In the genomic region with DNA sequence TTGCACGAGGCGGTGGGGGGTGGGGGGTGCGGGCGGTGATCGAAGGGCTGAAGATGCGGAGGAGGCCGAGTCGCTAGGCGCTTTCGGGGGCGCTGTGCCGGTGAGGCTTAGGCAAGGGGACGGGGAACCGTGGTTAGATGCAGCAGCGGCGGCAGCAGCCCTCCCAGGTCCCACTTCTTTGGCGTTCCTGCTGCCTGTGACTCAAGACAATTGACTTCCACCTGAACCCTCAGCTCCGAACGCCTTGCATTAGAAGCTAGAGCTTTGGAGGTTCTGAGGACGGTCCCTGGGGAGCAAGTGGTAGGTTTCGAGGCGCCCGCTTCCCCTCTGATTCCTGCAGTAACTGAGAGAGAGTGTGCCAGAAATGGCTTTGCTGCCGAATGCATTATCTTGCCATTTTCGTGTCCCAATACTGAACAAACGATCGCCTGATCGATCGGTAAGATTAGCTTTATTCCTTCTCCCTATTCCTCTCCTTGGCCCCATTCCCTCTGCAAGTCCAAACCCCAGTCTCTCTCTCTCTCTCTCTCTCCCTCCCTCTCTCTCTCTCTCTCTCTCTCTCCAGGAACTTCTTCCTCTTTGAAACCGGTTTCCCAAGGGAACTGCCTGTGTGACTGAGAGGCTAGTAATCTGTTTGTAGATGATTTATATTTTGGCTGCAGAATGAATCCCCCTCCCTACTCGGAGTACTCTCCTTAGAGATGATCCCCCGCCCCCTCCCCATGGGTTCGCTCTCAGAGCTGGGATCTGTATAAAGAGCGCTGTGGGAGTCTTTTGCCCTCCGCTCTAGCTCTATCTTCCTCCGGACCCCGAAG, we compare ENCODE assay signal across 8 cellular contexts. TPM values are rescaled to one million over a fixed set of nuclear protein-coding genes. Genes with fewer than 3 reads are reported as not detected.
A peak's percentile ranks its signal among the peaks of the same experiment; 100 is the strongest.
DNase-seq lines count a peak whose midpoint lies in the region; ATAC-seq and TF ChIP-seq lines count a peak whose summit lies in the region.
"Had no signal": no experiment of that assay in that cellular context is flagged by ENCODE, and none has a peak within 500 bp of the region (broad histone marks: within the 10 kb centered on the region; RNA-seq: fewer than 3 reads in every experiment).

No MANE protein-coding gene starts in this region.

- H3K4me1 ChIP-seq in mammary epithelial cell (ENCODE audit: insufficient read depth, low read length) (peaks cover 6% of the 10 kb centered on the region), thyroid gland (peaks cover 0 to 3% of the 10 kb centered on the region in 2 donors)

- in situ Hi-C loops in mammary epithelial cell (cut with MboI; ENCODE audit: low sequenced_read_pairs in 2 of 2): no loop called here

- H3K36me3 ChIP-seq in mammary epithelial cell (ENCODE audit: insufficient read depth, low read length): no peaks in the 10 kb centered on the region
- H3K36me3 ChIP-seq in thyroid gland: no peaks in the 10 kb centered on the region

- no peak overlapping the region for H3K9ac ChIP-seq in mammary epithelial cell (ENCODE audit: insufficient read depth, low read length)

- CTCF ChIA-PET in mammary epithelial cell (lab: Charles Lee; ENCODE audit: low non-redundant PET): no interaction called here

- H3K79me2 ChIP-seq in mammary epithelial cell (ENCODE audit: insufficient read depth, low read length): no peaks in the 10 kb centered on the region

- no peaks in the 10 kb centered on the region for H4K20me1 ChIP-seq in mammary epithelial cell (ENCODE audit: insufficient read depth, low read length)

- H3K4me2 ChIP-seq in mammary epithelial cell (ENCODE audit: insufficient read depth, low read depth, low read length): peak overlapping the region; percentile 74

- H3K4me3 ChIP-seq in mammary epithelial cell (replicated peaks in 1 of 3; ENCODE audit: insufficient read depth in 1 of 3, low read depth in 2 of 3, low read length in 3 of 3): peak overlapping the region in 2 of 3 experiments; percentile 1 to 16
- peak overlapping the region in 2 of 3 donors; percentile 5 to 20 for H3K4me3 ChIP-seq in thyroid gland (replicated peaks in 1 of 3)

- ATAC-seq in GM21717 (IDR thresholded peaks at IDR 0.05; ENCODE audit: unreplicated experiment): peak; percentile 62
- ATAC-seq in GM19324 (IDR thresholded peaks at IDR 0.05; ENCODE audit: low FRiP score, unreplicated experiment): no peak
- no peak for ATAC-seq in GM18873 (IDR thresholded peaks at IDR 0.05; ENCODE audit: low FRiP score, unreplicated experiment)

- 4% methylated on average over 13 of the region's 37 CpGs for WGBS in mammary epithelial cell (ENCODE audit: low coverage, missing lambda C conversion rate)
- 1 to 3% methylated on average over 32 to 36 of the region's 37 CpGs for WGBS in thyroid gland, 2 donors

- H3K9me3 ChIP-seq in mammary epithelial cell (replicated peaks; ENCODE audit: insufficient read depth, low read length) (no peaks in the 10 kb centered on the region), thyroid gland (no peaks in the 10 kb centered on the region)

- TF ChIP-seq POLR2A in thyroid gland (IDR thresholded peaks at IDR 0.05): no peak

- peak overlapping the region; percentile 63 for H2AFZ ChIP-seq in mammary epithelial cell (ENCODE audit: low read depth, low read length)

- DNase-seq in NCI-H2107 (lab: John Stamatoyannopoulos, UW) (peak; percentile 25), mammary epithelial cell (peak; percentile 20), kidney glomerular epithelial cell (lab: John Stamatoyannopoulos, UW) (peak; percentile 11), thyroid gland (no peak)

- H3K27me3 ChIP-seq in mammary epithelial cell (ENCODE audit: insufficient read depth, low read length) (peaks cover 30% of the 10 kb centered on the region), thyroid gland (no peaks in the 10 kb centered on the region)

- H3K27ac ChIP-seq in mammary epithelial cell (ENCODE audit: insufficient read depth, low read depth, low read length): no peak overlapping the region
- H3K27ac ChIP-seq in thyroid gland: no peak overlapping the region

- dilution Hi-C loops in mammary epithelial cell (cut with HindIII; ENCODE audit: low sequenced_read_pairs): no loop called here

- TF ChIP-seq CTCF in mammary epithelial cell (conservative IDR thresholded peaks at IDR 0.05 in 1 of 2, IDR thresholded peaks at IDR 0.05 in 1 of 2; ENCODE audit: extremely low read depth in 1 of 2, insufficient read depth in 1 of 2, low read depth in 1 of 2, low read length in 2 of 2): no peak
- no peak for TF ChIP-seq CTCF in thyroid gland (IDR thresholded peaks at IDR 0.05)

- intact Hi-C loops in mammary epithelial cell (cut with micrococcal nuclease): no loop called here
- intact Hi-C loops in thyroid gland (cut with DNase I): no loop called here

- BruUV-seq in mammary epithelial cell (replicated peaks; lab: Mats Ljungman, UMichigan): no TSS peak

RNA-seq across cellular contexts. Expression of gene BRINP3, which starts 0.7 kb away (rescaled TPM):
- total RNA-seq in mammary epithelial cell: not detected
- polyA plus RNA-seq in mammary epithelial cell: not detected
- polyA minus RNA-seq in mammary epithelial cell: not detected
- 1 to 10 TPM; 2.0 to 6.6 (median 2.7) TPM for total RNA-seq in thyroid gland
- total RNA-seq: T-helper 2 cell treated with Interferon-gamma antibody and Interleukin-4, amounts not matched to agents 100 ng/mL and 5 ng/mL, for 36 hours had no signal

Comparison
In these comparisons a context has a peak if more than half of its experiments do, and no peak if none do; other contexts are left out.
1. DNase-seq: peak in NCI-H2107 (single experiment), mammary epithelial cell (single experiment) and kidney glomerular epithelial cell (single experiment); none in thyroid gland (0 of 2).